ENCODE assay signal across 1 cellular context in genomic region chr11:11171285-11171684, GRCh38.
TF ChIP-seq lines count a peak whose summit lies in the region.

No MANE protein-coding gene starts in this region.

TF ChIP-seq in IMR-90, 13 proteins besides CTCF, POLR2A, EP300 and RAD21 (continued from another document):
- no peak for TF ChIP-seq MAFK (IDR thresholded peaks at IDR 0.05; ENCODE audit: low read depth, low read length)
TF ChIP-seq in IMR-90: peak in this region for 0.
